In genomic region chr20:38714308-38714707, GRCh38 we compare ENCODE assay signal across 20 cellular contexts. TPM values are rescaled to one million over a fixed set of nuclear protein-coding genes. Genes with fewer than 3 reads are reported as not detected.
DNase-seq lines count a peak whose midpoint lies in the region; ATAC-seq, FAIRE-seq and TF ChIP-seq lines count a peak whose summit lies in the region.
"Had no signal": no experiment of that assay in that cellular context is flagged by ENCODE, and none has a peak within 500 bp of the region (broad histone marks: within the 10 kb centered on the region; RNA-seq: fewer than 3 reads in every experiment).

No MANE protein-coding gene starts in this region.

- 50 to 60% methylated on average over 2 to 6 of the region's 6 CpGs for WGBS in endodermal cell (ENCODE audit: insufficient coverage in 1 of 2, insufficient read length in 1 of 2), 2 experiments

- no peaks in the 10 kb centered on the region for H3K9me3 ChIP-seq in endodermal cell (ENCODE audit: control insufficient read depth, low read length)
- no peaks in the 10 kb centered on the region for H3K9me3 ChIP-seq in kidney (ENCODE audit: control insufficient read depth in 1 of 2, low read length in 2 of 2)
- H3K9me3 ChIP-seq: BLaER1 treated with 17β-estradiol and CSF1 and Interleukin-3, amounts not matched to agents 10 nM and 100 nM; SJSA1 had no signal

- H3K4me1 ChIP-seq in endodermal cell (ENCODE audit: control insufficient read depth, insufficient read depth, low read length) (no peaks in the 10 kb centered on the region), kidney (ENCODE audit: control insufficient read depth in 1 of 2, insufficient read depth in 1 of 2, low read depth in 1 of 2, low read length in 2 of 2) (no peaks in the 10 kb centered on the region)
- H3K4me1 ChIP-seq: BLaER1 treated with 17β-estradiol and CSF1 and Interleukin-3, amounts not matched to agents 10 nM and 100 nM; SJSA1 had no signal

- no peak for FAIRE-seq in kidney (lab: Jason Lieb, UNC)
- FAIRE-seq: GM18507, RCC 7860 had no signal

- no peaks in the 10 kb centered on the region for H3K9me3 Mint-ChIP-seq in endodermal cell

- peaks cover 55% of the 10 kb centered on the region for H3K27me3 Mint-ChIP-seq in endodermal cell (ENCODE audit: insufficient read depth)

- ATAC-seq in HG03280 (IDR thresholded peaks at IDR 0.05; ENCODE audit: unreplicated experiment): no peak
- ATAC-seq: Right ventricle myocardium inferior had no signal

- no peak overlapping the region for H3K27ac Mint-ChIP-seq in endodermal cell

- no peaks in the 10 kb centered on the region for H3K4me1 Mint-ChIP-seq in endodermal cell

- H3K9ac ChIP-seq in endodermal cell (ENCODE audit: extremely low read depth, low read length, poor library complexity, severe bottlenecking): no peak overlapping the region
- no peak overlapping the region for H3K9ac ChIP-seq in kidney (ENCODE audit: low read length in 2 of 2)
- H3K9ac ChIP-seq: BLaER1 treated with 17β-estradiol and CSF1 and Interleukin-3, amounts not matched to agents 10 nM and 100 nM had no signal

- H3K36me3 Mint-ChIP-seq in endodermal cell (ENCODE audit: low read depth): no peaks in the 10 kb centered on the region

- TF ChIP-seq CTCF in endodermal cell (conservative IDR thresholded peaks at IDR 0.05) (no peak), kidney (IDR thresholded peaks at IDR 0.05; ENCODE audit: borderline replicate concordance, extremely low read depth, insufficient read depth) (no peak)

- peak; percentile 71 to 79 for DNase-seq in NCI-H524 (lab: John Stamatoyannopoulos, UW)
- no peak for DNase-seq in NCI-H524 treated with DMSO at 0.1 percent for 48 hours (lab: John Stamatoyannopoulos, UW)
- DNase-seq in NCI-H2227 treated with DMSO at 0.1 percent for 48 hours (lab: John Stamatoyannopoulos, UW): peak; percentile 86
- peak; percentile 76 for DNase-seq in endodermal cell
- DNase-seq in kidney: no peak
- DNase-seq in DMS79 (lab: John Stamatoyannopoulos, UW): no peak
- DNase-seq: 8988T, GDM1, GOT3, Kasumi-1, NCI-H1930, OCI-M1 had no signal

- H3K4me3 Mint-ChIP-seq in endodermal cell: no peak overlapping the region

- intact Hi-C loops in kidney (cut with DNase I): no loop called here

- H3K36me3 ChIP-seq in endodermal cell (ENCODE audit: control insufficient read depth, insufficient read depth, low read length): no peaks in the 10 kb centered on the region
- H3K36me3 ChIP-seq in kidney (ENCODE audit: control insufficient read depth in 1 of 2, insufficient read depth in 2 of 2, low read length in 2 of 2): no peaks in the 10 kb centered on the region
- H3K36me3 ChIP-seq: BLaER1 treated with 17β-estradiol and CSF1 and Interleukin-3, amounts not matched to agents 10 nM and 100 nM; SJSA1 had no signal

- H3K27ac ChIP-seq in endodermal cell (ENCODE audit: low read depth, low read length): no peak overlapping the region
- H3K27ac ChIP-seq in kidney (ENCODE audit: low read depth in 2 of 2, low read length in 2 of 2): no peak overlapping the region
- H3K27ac ChIP-seq: BLaER1 treated with 17β-estradiol and CSF1 and Interleukin-3, amounts not matched to agents 10 nM and 100 nM; SJSA1 had no signal

- H3K4me3 ChIP-seq in endodermal cell (ENCODE audit: low read length) (no peak overlapping the region), kidney (ENCODE audit: low read length in 2 of 2) (no peak overlapping the region)
- H3K4me3 ChIP-seq: BLaER1 treated with 17β-estradiol and CSF1 and Interleukin-3, amounts not matched to agents 10 nM and 100 nM; SJSA1 had no signal

- peaks cover 34% of the 10 kb centered on the region for H3K27me3 ChIP-seq in endodermal cell (ENCODE audit: control insufficient read depth, insufficient read depth, low read length, poor library complexity, severe bottlenecking)

RNA-seq across cellular contexts. Expression of gene SLC32A1, which starts 10.0 kb away (rescaled TPM):
- total RNA-seq in endodermal cell (not detected), kidney (not detected)
- polyA plus RNA-seq in endodermal cell (2013, experiment 1 of 2): 0.64 TPM
- polyA plus RNA-seq in endodermal cell (2013, experiment 2 of 2): 0.37 TPM
- not detected for polyA plus RNA-seq in kidney (ENCODE audit: insufficient read depth, low read depth, low replicate concordance)
- total RNA-seq: MCF 10A; Right ventricle myocardium inferior; SJSA1; T-helper 1 cell treated with Interleukin-12 subunit alpha and Interleukin-12 subunit beta and Interleukin-4 antibody, amounts not matched to agents 30 ng/mL and 1 ng/mL, for 36 hours had no signal

RNA-seq across cellular contexts. Expression of gene ACTR5, which starts 34.0 kb away (rescaled TPM):
- 10 to 100 TPM in 1 of 2 donors, 1 to 10 TPM in 1; 7.9 to 11.2 TPM for total RNA-seq in endodermal cell
- 11.4 TPM for polyA plus RNA-seq in endodermal cell (2013, experiment 1 of 2)
- polyA plus RNA-seq in endodermal cell (2013, experiment 2 of 2): 10.0 TPM
- total RNA-seq in kidney: 8.4 TPM
- polyA plus RNA-seq in kidney (ENCODE audit: insufficient read depth, low read depth, low replicate concordance): 5.8 TPM

Comparison
In these comparisons a context has a peak if more than half of its experiments do, and no peak if none do; other contexts are left out.
1. DNase-seq: peak in NCI-H524 (2 of 2), NCI-H2227 treated with DMSO at 0.1 percent for 48 hours (single experiment) and endodermal cell (single experiment); none in NCI-H524 treated with DMSO at 0.1 percent for 48 hours (single experiment), kidney (single experiment) and DMS79 (single experiment).